Comparison of ENCODE assay signal across 8 cellular contexts in genomic region chr10:3248526-3249255, GRCh38.
DNase-seq lines count a peak whose midpoint lies in the region; ATAC-seq and TF ChIP-seq lines count a peak whose summit lies in the region.

No MANE protein-coding gene starts in this region.

- H2AFZ ChIP-seq in GM23248 = peak overlapping the region; percentile 23

- H3K9ac ChIP-seq in GM23248 (peak overlapping the region; percentile 65), SK-N-MC (ENCODE audit: insufficient read length) (peak overlapping the region; percentile 63)

- no peak for TF ChIP-seq CTCF in foreskin fibroblast (IDR thresholded peaks at IDR 0.05; ENCODE audit: low read depth, low read length)

- peak; percentile 97 for DNase-seq in GM23248
- DNase-seq in SK-N-MC (ENCODE audit: low read depth, low spot score) = no peak
- DNase-seq in foreskin fibroblast = peak; percentile 79 to 92
- DNase-seq in sciatic nerve (ENCODE audit: low spot score) = no peak
- DNase-seq in iPS-NIHi11 (ENCODE audit: low spot score) = no peak
- DNase-seq in T-helper 2 cell = no peak

- H3K36me3 ChIP-seq in GM23248 (ENCODE audit: low read depth) (no peaks in the 10 kb centered on the region), SK-N-MC (ENCODE audit: insufficient read depth, low read length) (no peaks in the 10 kb centered on the region)

- no peaks in the 10 kb centered on the region for H4K20me1 ChIP-seq in GM23248 (ENCODE audit: insufficient read depth)

- H3K9me3 ChIP-seq in GM23248 (ENCODE audit: low read depth) (no peaks in the 10 kb centered on the region), SK-N-MC (ENCODE audit: low read depth, low read length) (no peaks in the 10 kb centered on the region)

- peak overlapping the region; percentile 78 for H3K27ac ChIP-seq in GM23248
- H3K27ac ChIP-seq in SK-N-MC = peak overlapping the region; percentile 77

- peaks cover 13% of the 10 kb centered on the region for H3K4me1 ChIP-seq in GM23248 (ENCODE audit: insufficient read depth)

- no peaks in the 10 kb centered on the region for H3K79me2 ChIP-seq in GM23248 (ENCODE audit: insufficient read depth)

- no peaks in the 10 kb centered on the region for H3K9me2 ChIP-seq in GM23248 (ENCODE audit: insufficient read depth)

- peak overlapping the region; percentile 34 for H3K4me3 ChIP-seq in GM23248
- peak overlapping the region; percentile 53; the same call in 1 of the 2 replicates for H3K4me3 ChIP-seq in SK-N-MC
- peak overlapping the region; percentile 12 to 16 for H3K4me3 ChIP-seq in foreskin fibroblast (ENCODE audit: low read depth in 1 of 2, low read length in 2 of 2)

- in situ Hi-C loops in GM23248 (cut with MboI) = loop anchor here (10.0 to 25.0 kb wide), 5 partner anchors 216 to 1414 kb away; no protein-coding TSS in a partner anchor

- H3F3A ChIP-seq in GM23248 (ENCODE audit: insufficient read depth) = peaks cover 25% of the 10 kb centered on the region

- WGBS in GM23248 (ENCODE audit: low coverage in 1 of 2, low lambda C conversion rate in 2 of 2, missing lambda C conversion rate in 2 of 2), 2 experiments = 2% methylated on average over 6 of the region's 6 CpGs

- ATAC-seq in sciatic nerve = peak; percentile 97
- no peak for ATAC-seq in GM21528 (IDR thresholded peaks at IDR 0.05; ENCODE audit: low FRiP score, unreplicated experiment)
- no peak for ATAC-seq in GM21529 (IDR thresholded peaks at IDR 0.05; ENCODE audit: unreplicated experiment)

- intact Hi-C loops in sciatic nerve (cut with DNase I) = loop anchor here (10.0 kb wide), 1 partner anchor 526 kb away; no protein-coding TSS in a partner anchor

- H3K4me2 ChIP-seq in GM23248 (ENCODE audit: unreplicated experiment) = peak overlapping the region; percentile 49

- peaks cover 7% of the 10 kb centered on the region; the same call in 1 of the 2 replicates for H3K27me3 ChIP-seq in GM23248 (replicated peaks; ENCODE audit: insufficient read depth)

Comparison
In these comparisons a context has a peak if more than half of its experiments do, and no peak if none do; other contexts are left out.
1. DNase-seq: peak in GM23248 (single experiment) and foreskin fibroblast (2 of 2); none in SK-N-MC (single experiment), sciatic nerve (single experiment), iPS-NIHi11 (single experiment) and T-helper 2 cell (0 of 5).
2. Peak in every context shown above with its lines, with median percentiles within 50 percentile points of each other: H3K4me3 ChIP-seq.